ENCODE assay signal across 21 cellular contexts in the genomic region with DNA sequence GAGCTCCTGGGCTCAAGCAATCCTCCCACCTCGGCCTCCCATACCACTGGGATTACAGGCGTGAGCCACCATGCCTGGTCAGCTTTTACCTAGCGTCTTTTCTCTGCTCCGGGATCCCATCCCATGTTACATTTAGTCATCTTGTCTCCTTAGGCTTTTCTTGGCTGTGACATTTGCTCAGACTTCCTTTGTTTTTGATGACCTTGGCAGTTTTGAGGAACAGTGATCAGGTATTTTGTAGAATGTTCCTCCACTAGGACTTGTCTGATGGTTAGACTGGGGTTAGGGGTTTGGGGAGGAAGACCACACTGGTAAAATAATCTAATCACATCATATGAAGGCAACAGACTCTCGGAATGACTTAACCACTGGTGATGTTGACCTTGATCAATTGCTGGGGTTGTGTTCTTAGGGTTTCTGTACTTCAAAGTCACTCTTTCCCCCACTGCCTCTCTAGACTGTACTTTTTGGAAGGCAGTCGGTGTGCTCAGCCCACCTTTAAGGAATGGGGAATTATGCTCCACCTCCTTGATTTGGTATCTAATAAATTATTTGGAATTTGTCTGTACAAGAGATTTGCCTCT. TPM values are rescaled to one million over a fixed set of nuclear protein-coding genes. Genes with fewer than 3 reads are reported as not detected.
DNase-seq lines count a peak whose midpoint lies in the region; ATAC-seq and TF ChIP-seq lines count a peak whose summit lies in the region.
"Had no signal": no experiment of that assay in that cellular context is flagged by ENCODE, and none has a peak within 500 bp of the region (broad histone marks: within the 10 kb centered on the region; RNA-seq: fewer than 3 reads in every experiment).

No MANE protein-coding gene starts in this region.

- H3K4me1 Mint-ChIP-seq in activated CD8-positive, alpha-beta memory T cell treated with anti-CD3 and anti-CD28 coated beads, Interleukin-2, amount 10 ng/mL, durations not matched to agents 7 days and 5 days: peaks cover 73% of the 10 kb centered on the region
- peaks cover 77% of the 10 kb centered on the region for H3K4me1 Mint-ChIP-seq in activated CD8-positive, alpha-beta T cell treated with anti-CD3 and anti-CD28 coated beads, Interleukin-2, amount 10 ng/mL, durations not matched to agents 7 days and 5 days (ENCODE audit: low read depth)
- peaks cover 70% of the 10 kb centered on the region for H3K4me1 Mint-ChIP-seq in dendritic cell treated with granulocyte-macrophage colony-stimulating factor and Interleukin-4, amounts not matched to agents 40 ng/mL and 50 ng/mL, for 4 days (ENCODE audit: low read depth)
- H3K4me1 Mint-ChIP-seq in nephron progenitor cell: no peaks in the 10 kb centered on the region

- peak overlapping the region; percentile 76 for H3K27ac Mint-ChIP-seq in activated CD8-positive, alpha-beta memory T cell treated with anti-CD3 and anti-CD28 coated beads, Interleukin-2, amount 10 ng/mL, durations not matched to agents 7 days and 5 days
- peak overlapping the region; percentile 18 for H3K27ac Mint-ChIP-seq in activated CD8-positive, alpha-beta T cell treated with anti-CD3 and anti-CD28 coated beads, Interleukin-2, amount 10 ng/mL, durations not matched to agents 7 days and 5 days
- H3K27ac Mint-ChIP-seq in dendritic cell treated with granulocyte-macrophage colony-stimulating factor and Interleukin-4, amounts not matched to agents 40 ng/mL and 50 ng/mL, for 4 days: peak overlapping the region; percentile 90
- H3K27ac Mint-ChIP-seq in nephron progenitor cell: no peak overlapping the region

- CTCF ChIA-PET in activated CD8-positive, alpha-beta memory T cell treated with anti-CD3 and anti-CD28 coated beads, Interleukin-2, amount 10 ng/mL, durations not matched to agents 7 days and 5 days (lab: Charles Lee): no interaction called here
- CTCF ChIA-PET in activated CD8-positive, alpha-beta T cell treated with anti-CD3 and anti-CD28 coated beads, Interleukin-2, amount 10 ng/mL, durations not matched to agents 7 days and 5 days (lab: Charles Lee): no interaction called here

- peak; percentile 42 for ATAC-seq in activated CD8-positive, alpha-beta memory T cell treated with anti-CD3 and anti-CD28 coated beads, Interleukin-2, amount 10 ng/mL, durations not matched to agents 7 days and 5 days
- ATAC-seq in activated CD8-positive, alpha-beta T cell treated with anti-CD3 and anti-CD28 coated beads, Interleukin-2, amount 10 ng/mL, durations not matched to agents 7 days and 5 days: peak; percentile 22
- ATAC-seq in stimulated activated naive CD8-positive, alpha-beta T cell treated with anti-CD3 and anti-CD28 coated beads, Interleukin-15, Interleukin-2, amounts not matched to agents 100 U/mL and 50 U/mL, for 24 hours: peak; percentile 32
- ATAC-seq in sciatic nerve: no peak
- ATAC-seq: GM12878, PC-3 had no signal

- no peak for DNase-seq in activated CD8-positive, alpha-beta memory T cell treated with anti-CD3 and anti-CD28 coated beads, Interleukin-2, amount 10 ng/mL, durations not matched to agents 7 days and 5 days
- DNase-seq in activated CD8-positive, alpha-beta memory T cell treated with anti-CD3 and anti-CD28 coated beads, Interleukin-2, amount 50 U/mL, for 48 hours: no peak
- DNase-seq in activated CD8-positive, alpha-beta T cell treated with anti-CD3 and anti-CD28 coated beads, Interleukin-2, amount 10 ng/mL, durations not matched to agents 7 days and 5 days: no peak
- DNase-seq in stimulated activated naive CD8-positive, alpha-beta T cell treated with anti-CD3 and anti-CD28 coated beads, Interleukin-15, Interleukin-2, amounts not matched to agents 100 U/mL and 50 U/mL, for 24 hours: no peak
- DNase-seq in NCI-H510A (lab: John Stamatoyannopoulos, UW): no peak
- DNase-seq in nephron progenitor cell: no peak
- no peak for DNase-seq in sciatic nerve (ENCODE audit: low spot score)
- DNase-seq: 8988T; CD8-positive, alpha-beta memory T cell; DMS53; EL; KBM-7; NCI-H187; NCI-H2107; NCI-H510A treated with DMSO at 0.1 percent for 48 hours; NCI-H774; PC-3; RPMI8226; SHP77 treated with DMSO at 0.1 percent for 48 hours had no signal

- intact Hi-C loops in dendritic cell treated with granulocyte-macrophage colony-stimulating factor and Interleukin-4, amounts not matched to agents 40 ng/mL and 50 ng/mL, for 4 days (cut with micrococcal nuclease): loop anchor here (10.0 kb wide), 1 partner anchor 97 kb away; no protein-coding TSS in a partner anchor
- intact Hi-C loops in sciatic nerve (cut with DNase I): no loop called here

- H3K27me3 Mint-ChIP-seq in activated CD8-positive, alpha-beta memory T cell treated with anti-CD3 and anti-CD28 coated beads, Interleukin-2, amount 10 ng/mL, durations not matched to agents 7 days and 5 days: no peaks in the 10 kb centered on the region
- H3K27me3 Mint-ChIP-seq in activated CD8-positive, alpha-beta T cell treated with anti-CD3 and anti-CD28 coated beads, Interleukin-2, amount 10 ng/mL, durations not matched to agents 7 days and 5 days (ENCODE audit: low read depth): no peaks in the 10 kb centered on the region
- H3K27me3 Mint-ChIP-seq in dendritic cell treated with granulocyte-macrophage colony-stimulating factor and Interleukin-4, amounts not matched to agents 40 ng/mL and 50 ng/mL, for 4 days: no peaks in the 10 kb centered on the region
- peaks cover 6% of the 10 kb centered on the region for H3K27me3 Mint-ChIP-seq in nephron progenitor cell (ENCODE audit: low read depth, poor library complexity)

- H3K9me3 Mint-ChIP-seq in activated CD8-positive, alpha-beta memory T cell treated with anti-CD3 and anti-CD28 coated beads, Interleukin-2, amount 10 ng/mL, durations not matched to agents 7 days and 5 days (ENCODE audit: low read depth): peaks cover 7% of the 10 kb centered on the region
- H3K9me3 Mint-ChIP-seq in activated CD8-positive, alpha-beta T cell treated with anti-CD3 and anti-CD28 coated beads, Interleukin-2, amount 10 ng/mL, durations not matched to agents 7 days and 5 days (ENCODE audit: insufficient read depth): peaks cover 1% of the 10 kb centered on the region
- H3K9me3 Mint-ChIP-seq in dendritic cell treated with granulocyte-macrophage colony-stimulating factor and Interleukin-4, amounts not matched to agents 40 ng/mL and 50 ng/mL, for 4 days: peaks cover 3% of the 10 kb centered on the region
- H3K9me3 Mint-ChIP-seq in nephron progenitor cell: peaks cover 2% of the 10 kb centered on the region

- H3K4me3 Mint-ChIP-seq in activated CD8-positive, alpha-beta memory T cell treated with anti-CD3 and anti-CD28 coated beads, Interleukin-2, amount 10 ng/mL, durations not matched to agents 7 days and 5 days: no peak overlapping the region
- H3K4me3 Mint-ChIP-seq in activated CD8-positive, alpha-beta T cell treated with anti-CD3 and anti-CD28 coated beads, Interleukin-2, amount 10 ng/mL, durations not matched to agents 7 days and 5 days: no peak overlapping the region
- no peak overlapping the region for H3K4me3 Mint-ChIP-seq in dendritic cell treated with granulocyte-macrophage colony-stimulating factor and Interleukin-4, amounts not matched to agents 40 ng/mL and 50 ng/mL, for 4 days
- H3K4me3 Mint-ChIP-seq in nephron progenitor cell: no peak overlapping the region
- H3K4me3 Mint-ChIP-seq: CD8-positive, alpha-beta memory T cell had no signal

- no peak for TF ChIP-seq CTCF in nephron progenitor cell (IDR thresholded peaks at IDR 0.05)

- peaks cover 58% of the 10 kb centered on the region for H3K36me3 Mint-ChIP-seq in activated CD8-positive, alpha-beta memory T cell treated with anti-CD3 and anti-CD28 coated beads, Interleukin-2, amount 10 ng/mL, durations not matched to agents 7 days and 5 days
- peaks cover 84% of the 10 kb centered on the region for H3K36me3 Mint-ChIP-seq in activated CD8-positive, alpha-beta T cell treated with anti-CD3 and anti-CD28 coated beads, Interleukin-2, amount 10 ng/mL, durations not matched to agents 7 days and 5 days (ENCODE audit: low read depth)
- peaks cover 84% of the 10 kb centered on the region for H3K36me3 Mint-ChIP-seq in dendritic cell treated with granulocyte-macrophage colony-stimulating factor and Interleukin-4, amounts not matched to agents 40 ng/mL and 50 ng/mL, for 4 days (ENCODE audit: low read depth)
- no peaks in the 10 kb centered on the region for H3K36me3 Mint-ChIP-seq in nephron progenitor cell (ENCODE audit: low read depth)

- POLR2A ChIA-PET in activated CD8-positive, alpha-beta T cell treated with anti-CD3 and anti-CD28 coated beads, Interleukin-2, amount 10 ng/mL, durations not matched to agents 7 days and 5 days (lab: Charles Lee): no interaction called here

RNA-seq across cellular contexts. Expression of a gene that starts 48.4 kb away (rescaled TPM):
- 100 to 1,000 TPM in 1 of 2 experiments, 10 to 100 TPM in 1; 76.1 to 122 TPM for total RNA-seq in activated CD8-positive, alpha-beta memory T cell treated with anti-CD3 and anti-CD28 coated beads, Interleukin-2, amount 10 ng/mL, durations not matched to agents 7 days and 5 days
- 10 to 100 TPM; 85.6 to 89.0 TPM for total RNA-seq in activated CD8-positive, alpha-beta T cell treated with anti-CD3 and anti-CD28 coated beads, Interleukin-2, amount 10 ng/mL, durations not matched to agents 7 days and 5 days
- 22.1 TPM for total RNA-seq in sciatic nerve
